Comparison of ENCODE assay signal across 23 cellular contexts in the genomic region with DNA sequence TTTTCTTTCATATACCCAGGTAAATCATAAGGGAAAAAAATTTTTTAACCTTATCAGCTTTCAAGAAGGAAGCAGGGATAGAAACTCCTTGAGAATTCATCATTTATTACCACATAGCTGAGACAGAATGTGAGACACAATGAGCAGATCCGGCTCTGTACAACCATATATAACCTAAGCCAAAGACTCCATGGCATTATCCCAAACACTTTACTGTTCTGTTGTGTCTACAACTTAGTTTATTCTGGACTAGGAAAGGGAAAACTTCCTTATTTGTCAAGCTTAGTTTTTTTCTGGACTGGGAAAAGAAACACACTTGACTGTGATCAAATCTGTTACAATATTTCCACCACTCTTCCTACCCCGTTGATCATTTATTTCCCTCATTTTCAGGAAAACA. TPM values are rescaled to one million over a fixed set of nuclear protein-coding genes. Genes with fewer than 3 reads are reported as not detected.
"Had no signal": no experiment of that assay in that cellular context is flagged by ENCODE, and none has a peak within 500 bp of the region (broad histone marks: within the 10 kb centered on the region; RNA-seq: fewer than 3 reads in every experiment).

No MANE protein-coding gene starts in this region.

- H3K4me1 ChIP-seq: gastroesophageal sphincter, right atrium auricular region, sigmoid colon, thyroid gland had no signal

- H3K9me3 ChIP-seq: gastroesophageal sphincter, neutrophil, right atrium auricular region, sigmoid colon, thyroid gland had no signal

- H3K27me3 ChIP-seq: gastroesophageal sphincter, neutrophil, right atrium auricular region, sigmoid colon, thyroid gland had no signal

- H3K9me3 Mint-ChIP-seq: type B pancreatic cell had no signal

- H3K36me3 ChIP-seq: gastroesophageal sphincter, neutrophil, right atrium auricular region, sigmoid colon, thyroid gland had no signal

- FAIRE-seq: keratinocyte, urothelium cell line had no signal

- ATAC-seq: esophagus mucosa; gastroesophageal sphincter; left cardiac atrium; naive thymus-derived CD8-positive, alpha-beta T cell had no signal

- DNase-seq: cortex of kidney; dorsolateral prefrontal cortex; effector CD8-positive, alpha-beta T cell; immature natural killer cell; left cardiac atrium; mammary epithelial cell; naive thymus-derived CD8-positive, alpha-beta T cell; posterior cingulate gyrus; sigmoid colon; stimulated activated CD4-positive, alpha-beta T cell treated with anti-CD3 and anti-CD28 coated beads, Interleukin-2, amount 100 ng/mL, for 24 hours; stimulated activated CD4-positive, alpha-beta T cell treated with anti-CD3 and anti-CD28 coated beads, Interleukin-4, amount 100 ng/mL, for 4 hours; stimulated activated naive CD4-positive, alpha-beta T cell; thyroid gland had no signal

- H3K4me3 ChIP-seq: dorsolateral prefrontal cortex, gastroesophageal sphincter, right atrium auricular region, sigmoid colon, skin epidermis, thyroid gland had no signal

- H3K27ac Mint-ChIP-seq: immature natural killer cell, type B pancreatic cell had no signal

- H3K27ac ChIP-seq: dorsolateral prefrontal cortex, gastroesophageal sphincter, neutrophil, right atrium auricular region, sigmoid colon, skin epidermis, thyroid gland had no signal

- H3K4me3 Mint-ChIP-seq: immature natural killer cell; naive thymus-derived CD8-positive, alpha-beta T cell; type B pancreatic cell had no signal

- H3K27me3 Mint-ChIP-seq: naive thymus-derived CD8-positive, alpha-beta T cell; type B pancreatic cell had no signal

- H3K36me3 Mint-ChIP-seq: type B pancreatic cell had no signal

RNA-seq across cellular contexts. Expression of a gene that starts 38.3 kb away (rescaled TPM):
- total RNA-seq: osteoblast had no signal
- polyA plus RNA-seq: neural cell had no signal
